24 cellular contexts compared by ENCODE assay signal in the genomic region with DNA sequence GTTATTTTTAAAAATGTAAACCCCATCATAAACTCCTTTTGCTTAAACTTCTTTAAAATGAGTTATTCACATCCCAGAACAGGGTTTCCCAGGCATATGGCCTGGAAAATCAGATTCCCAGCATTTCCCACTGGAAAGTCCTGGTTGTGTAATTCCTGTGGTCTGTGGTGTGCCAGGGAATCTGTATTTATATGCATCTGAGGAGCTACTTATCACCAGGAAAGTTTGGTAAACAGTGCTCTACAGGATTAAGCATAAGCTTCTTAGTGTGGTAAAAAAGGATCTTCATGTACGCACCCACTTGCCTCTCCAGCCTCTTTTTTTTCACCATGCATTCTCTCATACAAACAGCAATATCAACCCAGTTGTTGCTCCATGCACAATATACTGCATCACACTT. TPM values are rescaled to one million over a fixed set of nuclear protein-coding genes. Genes with fewer than 3 reads are reported as not detected.
DNase-seq lines count a peak whose midpoint lies in the region; ATAC-seq and TF ChIP-seq lines count a peak whose summit lies in the region.
"Had no signal": no experiment of that assay in that cellular context is flagged by ENCODE, and none has a peak within 500 bp of the region (broad histone marks: within the 10 kb centered on the region; RNA-seq: fewer than 3 reads in every experiment).

No MANE protein-coding gene starts in this region.

- H3K27ac Mint-ChIP-seq in mesothelial cell of epicardium, result peak overlapping the region; percentile 47
- H3K27ac Mint-ChIP-seq: CD8-positive, alpha-beta T cell; HFFc6 had no signal

- H3K9ac ChIP-seq in SK-N-SH, result no peak overlapping the region
- H3K9ac ChIP-seq: BLaER1 treated with 17β-estradiol and CSF1 and Interleukin-3, amounts not matched to agents 10 nM and 100 nM had no signal

- peaks cover 89 to 99% of the 10 kb centered on the region in 2 experiments for H3K36me3 ChIP-seq in SK-N-SH (replicated peaks in 1 of 2; ENCODE audit: control insufficient read depth in 1 of 2, insufficient read depth in 2 of 2, low read length in 1 of 2)
- H3K36me3 ChIP-seq: BLaER1 treated with 17β-estradiol and CSF1 and Interleukin-3, amounts not matched to agents 10 nM and 100 nM had no signal

- no peak overlapping the region for H2AFZ ChIP-seq in SK-N-SH (ENCODE audit: low read depth)

- H3K27me3 Mint-ChIP-seq in mesothelial cell of epicardium (ENCODE audit: low read depth), result no peaks in the 10 kb centered on the region

- no peak for TF ChIP-seq CTCF in SK-N-SH (IDR thresholded peaks at IDR 0.05)
- no peak for TF ChIP-seq CTCF in mesothelial cell of epicardium (IDR thresholded peaks at IDR 0.05; ENCODE audit: unreplicated experiment)

- H4K20me1 ChIP-seq in SK-N-SH (ENCODE audit: insufficient read depth), result peaks cover 72% of the 10 kb centered on the region
- H4K20me1 ChIP-seq: BLaER1 treated with 17β-estradiol and CSF1 and Interleukin-3, amounts not matched to agents 10 nM and 100 nM had no signal

- no peaks in the 10 kb centered on the region for H3K9me2 ChIP-seq in SK-N-SH

- H3K4me3 ChIP-seq in SK-N-SH (ENCODE audit: low read depth in 2 of 2, low read length in 1 of 2), result no peak overlapping the region
- H3K4me3 ChIP-seq: BLaER1 treated with 17β-estradiol and CSF1 and Interleukin-3, amounts not matched to agents 10 nM and 100 nM; K562 had no signal

- H3K27ac ChIP-seq in SK-N-SH (ENCODE audit: low read depth in 2 of 2, low read length in 1 of 2), result no peak overlapping the region; a peak in 1 of 4 replicates
- H3K27ac ChIP-seq: 22Rv1; BLaER1 treated with 17β-estradiol and CSF1 and Interleukin-3, amounts not matched to agents 10 nM and 100 nM had no signal

- no peak overlapping the region for H3K4me3 Mint-ChIP-seq in mesothelial cell of epicardium
- H3K4me3 Mint-ChIP-seq: CD8-positive, alpha-beta T cell; HFFc6 had no signal

- peaks cover 94% of the 10 kb centered on the region for H3K79me2 ChIP-seq in SK-N-SH (ENCODE audit: insufficient read depth)

- H3K4me1 ChIP-seq in SK-N-SH (ENCODE audit: control insufficient read depth in 1 of 2, insufficient read depth in 2 of 2, low read depth in 1 of 2, low read length in 1 of 2), result peaks cover 5 to 22% of the 10 kb centered on the region in 2 experiments; a peak in 3 of 4 replicates
- H3K4me1 ChIP-seq: BLaER1 treated with 17β-estradiol and CSF1 and Interleukin-3, amounts not matched to agents 10 nM and 100 nM had no signal

- 89% methylated on average over 1 of the region's 1 CpG for WGBS in SK-N-SH (ENCODE audit: low lambda C conversion rate)

- no peak for ATAC-seq in SK-N-SH treated with all-trans-retinoic acid at 6 μM for 48 hours
- no peak for ATAC-seq in HG02763 (IDR thresholded peaks at IDR 0.05; ENCODE audit: unreplicated experiment)
- ATAC-seq in GM18505 (IDR thresholded peaks at IDR 0.05; ENCODE audit: unreplicated experiment), result no peak
- ATAC-seq in GM21423 (IDR thresholded peaks at IDR 0.05; ENCODE audit: unreplicated experiment), result no peak
- ATAC-seq: CD8-positive, alpha-beta T cell; K562; Panc1 had no signal

- H3K9me3 Mint-ChIP-seq in mesothelial cell of epicardium, result no peaks in the 10 kb centered on the region
- H3K9me3 Mint-ChIP-seq: CD8-positive, alpha-beta T cell; HFFc6 had no signal

- H3K27me3 ChIP-seq in SK-N-SH (ENCODE audit: insufficient read depth), result no peaks in the 10 kb centered on the region
- H3K27me3 ChIP-seq: BLaER1 treated with 17β-estradiol and CSF1 and Interleukin-3, amounts not matched to agents 10 nM and 100 nM had no signal

- CTCF ChIA-PET in SK-N-SH (lab: Yijun Ruan, JAX), result no interaction called here

- H3K9me3 ChIP-seq in SK-N-SH, result no peaks in the 10 kb centered on the region
- H3K9me3 ChIP-seq: BLaER1 treated with 17β-estradiol and CSF1 and Interleukin-3, amounts not matched to agents 10 nM and 100 nM had no signal

- peaks cover 12% of the 10 kb centered on the region for H3F3A ChIP-seq in SK-N-SH (replicated peaks; ENCODE audit: insufficient read depth)

- POLR2A ChIA-PET in SK-N-SH (lab: Yijun Ruan, JAX), result no interaction called here

- TF ChIP-seq RAD21 in SK-N-SH (IDR thresholded peaks at IDR 0.05; ENCODE audit: low read length), result no peak

- no peak overlapping the region for H3K4me2 ChIP-seq in SK-N-SH
- H3K4me2 ChIP-seq: BLaER1 treated with 17β-estradiol and CSF1 and Interleukin-3, amounts not matched to agents 10 nM and 100 nM had no signal

- TF ChIP-seq EP300 in SK-N-SH (IDR thresholded peaks at IDR 0.05; ENCODE audit: borderline replicate concordance in 1 of 2, low read depth in 1 of 2, low read length in 1 of 2), result no peak

- DNase-seq in SK-N-SH (no peak), amniotic epithelial cell (ENCODE audit: low read depth) (peak; percentile 94), mesothelial cell of epicardium (ENCODE audit: low spot score in 2 of 2, unreplicated experiment in 2 of 2) (no peak), NCI-H2107 treated with DMSO at 0.1 percent for 48 hours (lab: John Stamatoyannopoulos, UW; ENCODE audit: unreplicated experiment) (no peak)
- DNase-seq: ACHN; CD8-positive, alpha-beta T cell; GDM1; H7; HFFc6; MM.1S; NCI-H1048; NCI-H1417 treated with DMSO at 0.1 percent for 48 hours; NCI-H187; NCI-H2107; NCI-H510A; NK-92 treated with Interleukin-12 subunit alpha and Interleukin-12 subunit beta, amount 100 ng/mL, for 24 hours had no signal

- H3K4me1 Mint-ChIP-seq in mesothelial cell of epicardium, result peaks cover 46% of the 10 kb centered on the region

- TF ChIP-seq POLR2A in GM18505 (IDR thresholded peaks at IDR 0.05; ENCODE audit: borderline replicate concordance, extremely low read depth, insufficient read depth, insufficient read length), result no peak

- peaks cover 71% of the 10 kb centered on the region for H3K36me3 Mint-ChIP-seq in mesothelial cell of epicardium
- H3K36me3 Mint-ChIP-seq: CD8-positive, alpha-beta T cell had no signal

TF ChIP-seq in SK-N-SH treated with all-trans-retinoic acid at 6 μM for 48 hours, 23 proteins besides CTCF, POLR2A, EP300 and RAD21:
- TF ChIP-seq ISL1 (CRISPR knock-in tag; IDR thresholded peaks at IDR 0.05) (no peak), RARB (CRISPR knock-in tag; IDR thresholded peaks at IDR 0.05) (peak; percentile 57; the same call in 1 of the 2 replicates)
- TF ChIP-seq, protein P1, sequence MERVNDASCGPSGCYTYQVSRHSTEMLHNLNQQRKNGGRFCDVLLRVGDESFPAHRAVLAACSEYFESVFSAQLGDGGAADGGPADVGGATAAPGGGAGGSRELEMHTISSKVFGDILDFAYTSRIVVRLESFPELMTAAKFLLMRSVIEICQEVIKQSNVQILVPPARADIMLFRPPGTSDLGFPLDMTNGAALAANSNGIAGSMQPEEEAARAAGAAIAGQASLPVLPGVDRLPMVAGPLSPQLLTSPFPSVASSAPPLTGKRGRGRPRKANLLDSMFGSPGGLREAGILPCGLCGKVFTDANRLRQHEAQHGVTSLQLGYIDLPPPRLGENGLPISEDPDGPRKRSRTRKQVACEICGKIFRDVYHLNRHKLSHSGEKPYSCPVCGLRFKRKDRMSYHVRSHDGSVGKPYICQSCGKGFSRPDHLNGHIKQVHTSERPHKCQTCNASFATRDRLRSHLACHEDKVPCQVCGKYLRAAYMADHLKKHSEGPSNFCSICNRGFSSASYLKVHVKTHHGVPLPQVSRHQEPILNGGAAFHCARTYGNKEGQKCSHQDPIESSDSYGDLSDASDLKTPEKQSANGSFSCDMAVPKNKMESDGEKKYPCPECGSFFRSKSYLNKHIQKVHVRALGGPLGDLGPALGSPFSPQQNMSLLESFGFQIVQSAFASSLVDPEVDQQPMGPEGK (CRISPR knock-in tag; IDR thresholded peaks at IDR 0.05; ENCODE audit: borderline replicate concordance), result 0 out of 2 replicates have a peak, but pooled peaks have one; percentile 8

TF ChIP-seq in SK-N-SH, 30 proteins besides CTCF, POLR2A, EP300 and RAD21 (continues in another document):
- TF ChIP-seq, protein P2, sequence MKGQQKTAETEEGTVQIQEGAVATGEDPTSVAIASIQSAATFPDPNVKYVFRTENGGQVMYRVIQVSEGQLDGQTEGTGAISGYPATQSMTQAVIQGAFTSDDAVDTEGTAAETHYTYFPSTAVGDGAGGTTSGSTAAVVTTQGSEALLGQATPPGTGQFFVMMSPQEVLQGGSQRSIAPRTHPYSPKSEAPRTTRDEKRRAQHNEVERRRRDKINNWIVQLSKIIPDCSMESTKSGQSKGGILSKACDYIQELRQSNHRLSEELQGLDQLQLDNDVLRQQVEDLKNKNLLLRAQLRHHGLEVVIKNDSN (IDR thresholded peaks at IDR 0.05; ENCODE audit: borderline replicate concordance, low read depth), result no peak
- TF ChIP-seq PBX3 (IDR thresholded peaks at IDR 0.05) (no peak), RXRA (IDR thresholded peaks at IDR 0.05; ENCODE audit: borderline replicate concordance, low read depth) (no peak)

RNA-seq across cellular contexts. Expression of gene MEIS2, which starts 28.2 kb away (rescaled TPM):
- polyA plus RNA-seq in SK-N-SH (2012; rRNA removed), result 120 and 146 TPM in 2 replicates
- polyA plus RNA-seq in SK-N-SH (2012; cell fraction: cytosol; rRNA removed), result 113 and 133 TPM in 2 replicates
- polyA plus RNA-seq in SK-N-SH (2012; cell fraction: nucleus; rRNA removed), result 253 and 311 TPM in 2 replicates
- total RNA-seq in mesothelial cell of epicardium, result 377 to 397 TPM (median 379 TPM) in 3 replicates
- total RNA-seq: CD8-positive, alpha-beta T cell had no signal
